ENCODE assay signal across 8 cellular contexts in genomic region chr3:109275702-109276293, GRCh38. TPM values are rescaled to one million over a fixed set of nuclear protein-coding genes. Genes with fewer than 3 reads are reported as not detected.
DNase-seq lines count a peak whose midpoint lies in the region; ATAC-seq and TF ChIP-seq lines count a peak whose summit lies in the region.

No MANE protein-coding gene starts in this region.

- peak; percentile 19 for TF ChIP-seq CTCF in AG04449 (IDR thresholded peaks at IDR 0.05; ENCODE audit: insufficient read depth, low read length, missing control alignments)
- peak; percentile 33 for TF ChIP-seq CTCF in GM10266 (IDR thresholded peaks at IDR 0.05; ENCODE audit: control insufficient read depth, insufficient read depth, low read depth, missing control alignments)
- peak; percentile 56 for TF ChIP-seq CTCF in fibroblast of mammary gland (conservative IDR thresholded peaks at IDR 0.05; ENCODE audit: control insufficient read depth, insufficient read depth, low read depth, low read length)

- CTCF ChIA-PET in AG04449 (lab: Yijun Ruan, JAX) = interaction anchor here (0.7 to 0.9 kb wide), 2 partner anchors 281 to 376 kb away, joined by 3 read pairs; no protein-coding TSS in a partner anchor

- H3K4me3 ChIP-seq in AG04449 (ENCODE audit: low read depth, low read length) = no peak overlapping the region
- H3K4me3 ChIP-seq in fibroblast of mammary gland (ENCODE audit: control insufficient read depth, low read depth, low read length) = no peak overlapping the region

- DNase-seq in AG04449 (ENCODE audit: low read depth, low spot score) = no peak
- peak; percentile 12 for DNase-seq in GM10266 (ENCODE audit: extremely low spot score)
- DNase-seq in RPMI8226 = peak; percentile 54
- DNase-seq in fibroblast of mammary gland (ENCODE audit: low read depth) = peak; percentile 30
- DNase-seq in renal cortical epithelial cell (ENCODE audit: low read depth) = peak; percentile 47
- no peak for DNase-seq in ureter (ENCODE audit: low spot score)

- POLR2A ChIA-PET in AG04449 (lab: Yijun Ruan, JAX) = no interaction called here

- no peak for ATAC-seq in HG02885 (IDR thresholded peaks at IDR 0.05; ENCODE audit: poor library complexity, unreplicated experiment)
- ATAC-seq in GM19035 (IDR thresholded peaks at IDR 0.05; ENCODE audit: unreplicated experiment) = no peak

RNA-seq across cellular contexts. Expression of gene DPPA2, which starts 40.5 kb away (rescaled TPM):
- total RNA-seq in renal cortical epithelial cell = 0.35 TPM in 1 of 2 replicates, not detected in the other
- not detected for total RNA-seq in ureter

Comparison
In these comparisons a context has a peak if more than half of its experiments do, and no peak if none do; other contexts are left out.
1. DNase-seq: peak in GM10266 (single experiment), RPMI8226 (single experiment), fibroblast of mammary gland (single experiment) and renal cortical epithelial cell (single experiment); none in AG04449 (single experiment) and ureter (single experiment).
2. Peak in every context shown above with its lines, with median percentiles within 50 percentile points of each other: CTCF ChIP-seq.